Comparison of ENCODE assay signal across 13 cellular contexts in the genomic region with DNA sequence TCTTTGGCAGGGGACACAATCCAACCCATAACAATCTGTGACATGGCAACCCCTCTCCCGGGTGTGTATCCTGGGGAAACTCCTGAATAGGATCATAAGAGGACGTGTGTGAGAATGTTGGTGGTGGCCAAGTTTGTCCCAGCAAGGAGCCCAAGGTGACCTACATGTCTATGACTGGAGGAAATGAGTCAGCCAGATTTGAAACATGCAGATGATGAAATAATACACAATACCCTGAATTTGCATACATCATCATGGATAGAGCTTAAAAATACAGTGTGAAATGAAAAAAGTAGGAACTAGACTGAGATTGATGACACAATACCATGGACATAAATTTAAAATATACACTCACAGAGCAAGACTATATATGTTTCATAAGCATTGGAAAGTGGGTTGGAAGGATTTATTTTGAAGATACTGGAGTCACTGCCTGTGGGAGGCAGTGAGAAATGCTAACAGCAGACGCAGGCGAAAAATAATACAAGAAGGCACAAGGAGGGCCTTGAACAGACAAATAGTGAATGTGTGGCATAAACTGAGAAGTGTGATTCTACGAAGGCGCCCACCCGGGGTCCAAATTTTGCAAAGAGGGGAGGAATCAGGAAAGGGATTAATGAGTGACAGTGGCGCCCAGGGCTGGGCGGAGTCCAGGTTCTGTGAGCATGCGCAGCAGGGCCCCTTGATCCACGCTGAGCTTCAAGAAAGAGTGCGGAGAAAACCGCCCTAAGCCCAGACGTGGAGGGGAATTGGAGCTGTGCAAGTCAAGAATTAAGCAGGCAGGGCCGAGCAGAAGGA. TPM values are rescaled to one million over a fixed set of nuclear protein-coding genes. Genes with fewer than 3 reads are reported as not detected.
DNase-seq lines count a peak whose midpoint lies in the region; ATAC-seq and TF ChIP-seq lines count a peak whose summit lies in the region.
"Had no signal": no experiment of that assay in that cellular context is flagged by ENCODE, and none has a peak within 500 bp of the region (broad histone marks: within the 10 kb centered on the region; RNA-seq: fewer than 3 reads in every experiment).

No MANE protein-coding gene starts in this region.

- H3K36me3 ChIP-seq in neutrophil (no peaks in the 10 kb centered on the region), BE2C (no peaks in the 10 kb centered on the region)

- H3K36me3 Mint-ChIP-seq in mesothelial cell of epicardium = no peaks in the 10 kb centered on the region

- no peaks in the 10 kb centered on the region for H3K9me3 Mint-ChIP-seq in mesothelial cell of epicardium
- H3K9me3 Mint-ChIP-seq: stimulated activated naive CD8-positive, alpha-beta T cell treated with anti-CD3 and anti-CD28 coated beads, Interleukin-15, Interleukin-2, amounts not matched to agents 100 ng/mL and 50 ng/mL, for 24 hours had no signal

- H3K4me3 Mint-ChIP-seq in mesothelial cell of epicardium = no peak overlapping the region
- H3K4me3 Mint-ChIP-seq: stimulated activated naive CD8-positive, alpha-beta T cell treated with anti-CD3 and anti-CD28 coated beads, Interleukin-15, Interleukin-2, amounts not matched to agents 100 ng/mL and 50 ng/mL, for 24 hours had no signal

- H3K27me3 Mint-ChIP-seq in mesothelial cell of epicardium (ENCODE audit: low read depth) = no peaks in the 10 kb centered on the region
- H3K27me3 Mint-ChIP-seq: stimulated activated naive CD8-positive, alpha-beta T cell treated with anti-CD3 and anti-CD28 coated beads, Interleukin-15, Interleukin-2, amounts not matched to agents 100 ng/mL and 50 ng/mL, for 24 hours had no signal

- H3K27ac ChIP-seq in neutrophil = peak overlapping the region; percentile 88
- H3K27ac ChIP-seq: skin epidermis had no signal

- TF ChIP-seq CTCF in neutrophil (IDR thresholded peaks at IDR 0.05) (no peak), BE2C (IDR thresholded peaks at IDR 0.05; ENCODE audit: low read depth, low read length) (no peak), mesothelial cell of epicardium (IDR thresholded peaks at IDR 0.05; ENCODE audit: unreplicated experiment) (no peak)

- no peaks in the 10 kb centered on the region for H3K9me3 ChIP-seq in neutrophil
- H3K9me3 ChIP-seq in BE2C = no peaks in the 10 kb centered on the region

- H3K4me3 ChIP-seq in neutrophil (ENCODE audit: low read depth in 1 of 2, low read length in 1 of 2) (peak overlapping the region in 1 of 2 experiments; percentile 25), BE2C (ENCODE audit: low read depth, low read length) (no peak overlapping the region)
- H3K4me3 ChIP-seq: skin epidermis had no signal

- peaks cover 47 to 63% of the 10 kb centered on the region in 2 experiments for H3K4me1 ChIP-seq in neutrophil (ENCODE audit: control insufficient read depth in 1 of 2, insufficient read depth in 1 of 2, low read depth in 1 of 2, low read length in 1 of 2)
- H3K4me1 ChIP-seq in BE2C = 0 out of 2 replicates have a peak, but pooled peaks cover 3% of the 10 kb centered on the region

- DNase-seq in EL (peak; percentile 53), NOMO-1 (lab: John Stamatoyannopoulos, UW; ENCODE audit: unreplicated experiment in 2 of 2) (peak; percentile 42 to 98), dermis microvascular lymphatic vessel endothelial cell (ENCODE audit: low read depth in 2 of 2) (peak; percentile 63 to 71), BE2C (no peak), mesothelial cell of epicardium (ENCODE audit: low spot score in 2 of 2, unreplicated experiment in 2 of 2) (no peak)
- DNase-seq in stimulated activated naive CD4-positive, alpha-beta T cell treated with Interleukin-2 at 50 U/mL for 16 hours (lab: John Stamatoyannopoulos, UW) = no peak
- DNase-seq: activated gamma-delta T cell, KBM-7, NCI-H526 treated with DMSO at 0.1 percent for 48 hours had no signal

- H3K4me1 Mint-ChIP-seq in mesothelial cell of epicardium = peaks cover 10% of the 10 kb centered on the region

- H3K27me3 ChIP-seq in neutrophil = no peaks in the 10 kb centered on the region
- H3K27me3 ChIP-seq in BE2C = no peaks in the 10 kb centered on the region

- H3K27ac Mint-ChIP-seq in mesothelial cell of epicardium = no peak overlapping the region
- H3K27ac Mint-ChIP-seq: stimulated activated naive CD8-positive, alpha-beta T cell treated with anti-CD3 and anti-CD28 coated beads, Interleukin-15, Interleukin-2, amounts not matched to agents 100 ng/mL and 50 ng/mL, for 24 hours had no signal

- no peak for ATAC-seq in HG03565 (IDR thresholded peaks at IDR 0.05; ENCODE audit: unreplicated experiment)

RNA-seq across cellular contexts. Expression of a gene that starts 7.0 kb away (rescaled TPM):
- 0.13 and 0.63 TPM in 2 replicates for total RNA-seq in dermis microvascular lymphatic vessel endothelial cell
- polyA plus RNA-seq in BE2C (2012; ENCODE audit: insufficient read depth, insufficient read length, low read depth) = 20.7 TPM
- total RNA-seq in mesothelial cell of epicardium = 4.5 to 7.1 TPM (median 5.4 TPM) in 3 replicates

Comparison
In these comparisons a context has a peak if more than half of its experiments do, and no peak if none do; other contexts are left out.
1. DNase-seq: peak in EL (single experiment), NOMO-1 (2 of 2) and dermis microvascular lymphatic vessel endothelial cell (2 of 2); none in BE2C (single experiment), mesothelial cell of epicardium (0 of 2) and stimulated activated naive CD4-positive, alpha-beta T cell treated with Interleukin-2 at 50 U/mL for 16 hours (single experiment).